ENCODE assay signal across 21 cellular contexts in the genomic region with DNA sequence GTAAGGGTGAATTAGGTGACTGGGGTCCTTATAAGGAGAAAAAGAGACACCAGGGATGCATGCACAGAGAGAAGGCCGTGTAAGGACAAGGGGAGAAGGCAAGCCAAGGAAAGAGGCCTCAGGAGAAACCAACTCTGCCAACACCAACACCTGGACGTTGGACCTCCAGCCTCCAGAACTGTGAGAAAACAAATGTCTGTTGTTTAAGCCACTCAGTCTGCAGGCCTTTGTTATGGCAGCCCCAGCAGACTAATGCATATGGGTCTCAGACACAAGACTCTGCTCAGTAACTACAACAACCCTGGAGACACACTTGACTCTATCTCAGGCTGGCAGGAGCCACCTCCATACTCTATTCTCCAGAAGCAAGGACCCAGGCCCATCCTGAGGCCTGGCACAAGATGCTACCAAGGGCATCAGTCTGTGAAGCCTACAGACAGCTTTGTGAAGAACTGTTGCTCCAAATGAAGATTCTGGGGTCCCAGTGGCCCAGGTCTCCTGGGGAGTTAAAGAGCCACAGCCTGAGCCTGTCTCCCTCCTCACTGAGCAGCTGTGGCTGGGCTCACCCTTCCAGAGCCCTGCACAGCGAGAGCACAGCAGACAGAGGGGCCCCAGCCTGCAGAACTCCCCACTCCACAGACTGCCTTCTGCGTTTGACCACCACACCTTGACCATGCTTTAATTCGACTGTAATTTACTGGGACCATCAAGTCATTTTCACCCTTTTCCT. TPM values are rescaled to one million over a fixed set of nuclear protein-coding genes. Genes with fewer than 3 reads are reported as not detected.
"Had no signal": no experiment of that assay in that cellular context is flagged by ENCODE, and none has a peak within 500 bp of the region (broad histone marks: within the 10 kb centered on the region; RNA-seq: fewer than 3 reads in every experiment).

No MANE protein-coding gene starts in this region.

- H3K36me3 ChIP-seq: MG63 had no signal

- H3K27me3 ChIP-seq: MG63 had no signal

- DNase-seq: KBM-7, MG63, NCI-H1092, NCI-H1105 treated with DMSO at 0.1 percent for 48 hours, NCI-H1417 treated with DMSO at 0.1 percent for 48 hours, NCI-H146, NCI-H1694 treated with DMSO at 0.1 percent for 48 hours, NCI-H1930, NCI-H2081, NCI-H2107, NCI-H2227 treated with DMSO at 0.1 percent for 48 hours, NCI-H510A, NCI-H524 treated with DMSO at 0.1 percent for 48 hours, NCI-H69, NCI-H774, RPMI8226, SHP77, SK-N-SH, SW 1271 had no signal

- H3K9me3 ChIP-seq: MG63, SK-N-SH had no signal

- H3K4me3 ChIP-seq: MG63 had no signal

RNA-seq across cellular contexts. Expression of a gene that starts 43.0 kb away (rescaled TPM):
- total RNA-seq: HT-29, SK-MEL-5 had no signal
